Comparison of ENCODE assay signal across 17 cellular contexts in the genomic region with DNA sequence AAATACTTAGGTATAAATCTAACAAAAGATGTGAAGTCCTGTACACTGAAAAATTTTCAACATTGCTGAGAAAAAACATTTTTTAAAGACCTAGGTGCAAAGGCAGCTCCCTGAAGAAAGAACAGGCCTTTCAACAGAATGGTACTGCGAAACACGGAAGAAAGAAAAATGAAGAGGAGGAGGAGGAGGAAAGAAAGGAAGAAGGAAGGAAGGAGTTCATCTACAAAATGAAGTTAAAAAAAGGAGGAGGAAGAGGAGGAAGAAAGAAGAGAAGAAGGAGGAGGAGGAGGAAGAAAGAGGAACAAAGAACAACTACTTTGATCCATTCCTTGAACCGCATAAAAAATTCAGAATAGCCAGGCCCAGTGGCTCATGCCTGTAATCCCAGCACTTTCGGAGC.
DNase-seq lines count a peak whose midpoint lies in the region; ATAC-seq and TF ChIP-seq lines count a peak whose summit lies in the region.
"Had no signal": no experiment of that assay in that cellular context is flagged by ENCODE, and none has a peak within 500 bp of the region (broad histone marks: within the 10 kb centered on the region; RNA-seq: fewer than 3 reads in every experiment).

No MANE protein-coding gene starts in this region.

- H3K27ac Mint-ChIP-seq in activated naive CD8-positive, alpha-beta T cell, result peak overlapping the region; percentile 65
- no peak overlapping the region for H3K27ac Mint-ChIP-seq in activated naive CD8-positive, alpha-beta T cell treated with anti-CD3 and anti-CD28 coated beads, Interleukin-2, amount 50 U/mL, for 24 hours
- H3K27ac Mint-ChIP-seq in central memory CD8-positive, alpha-beta T cell (ENCODE audit: low read depth), result peak overlapping the region; percentile 18
- H3K27ac Mint-ChIP-seq: HFFc6 had no signal

- no peak overlapping the region for H3K4me3 ChIP-seq in HL-60 (replicated peaks; ENCODE audit: insufficient read depth, low read length)
- H3K4me3 ChIP-seq: SJSA1 had no signal

- DNase-seq in activated naive CD8-positive, alpha-beta T cell treated with anti-CD3 and anti-CD28 coated beads, Interleukin-2, amount 50 U/mL, for 24 hours, result no peak
- DNase-seq in HL-60 (ENCODE audit: low read depth in 1 of 2, low spot score in 1 of 2) (no peak), NOMO-1 treated with DMSO at 0.1 percent for 48 hours (lab: John Stamatoyannopoulos, UW; ENCODE audit: unreplicated experiment) (no peak), NCI-H82 (lab: John Stamatoyannopoulos, UW) (no peak), HCEC 1CT (no peak)
- DNase-seq in central memory CD8-positive, alpha-beta T cell (ENCODE audit: low spot score in 2 of 2), result no peak
- DNase-seq: HFFc6, KG1, MV-4-11, NCI-H1105 treated with DMSO at 0.1 percent for 48 hours, NCI-H2029 treated with DMSO at 0.1 percent for 48 hours, NCI-H226, NCI-H510A treated with DMSO at 0.1 percent for 48 hours, NCI-H748 treated with DMSO at 0.1 percent for 48 hours had no signal

- no peaks in the 10 kb centered on the region for H3K27me3 ChIP-seq in HL-60 (ENCODE audit: insufficient read depth, poor library complexity, severe bottlenecking)
- H3K27me3 ChIP-seq: SJSA1 had no signal

- H3K36me3 Mint-ChIP-seq in activated naive CD8-positive, alpha-beta T cell, result peaks cover 5% of the 10 kb centered on the region
- H3K36me3 Mint-ChIP-seq in activated naive CD8-positive, alpha-beta T cell treated with anti-CD3 and anti-CD28 coated beads, Interleukin-2, amount 50 U/mL, for 24 hours (ENCODE audit: low read depth), result peaks cover 13% of the 10 kb centered on the region
- peaks cover 19% of the 10 kb centered on the region for H3K36me3 Mint-ChIP-seq in central memory CD8-positive, alpha-beta T cell (ENCODE audit: insufficient read depth)

- no peak for ATAC-seq in activated naive CD8-positive, alpha-beta T cell treated with anti-CD3 and anti-CD28 coated beads, Interleukin-2, amount 50 U/mL, for 24 hours
- no peak for ATAC-seq in central memory CD8-positive, alpha-beta T cell (replicated peaks; ENCODE audit: extremely low read depth, poor library complexity, severe bottlenecking)
- ATAC-seq: Right ventricle myocardium inferior had no signal

- H3K4me1 Mint-ChIP-seq in activated naive CD8-positive, alpha-beta T cell (ENCODE audit: low read depth), result peaks cover 31% of the 10 kb centered on the region
- peaks cover 4% of the 10 kb centered on the region for H3K4me1 Mint-ChIP-seq in activated naive CD8-positive, alpha-beta T cell treated with anti-CD3 and anti-CD28 coated beads, Interleukin-2, amount 50 U/mL, for 24 hours
- peaks cover 33% of the 10 kb centered on the region for H3K4me1 Mint-ChIP-seq in central memory CD8-positive, alpha-beta T cell

- H3K9me3 Mint-ChIP-seq in activated naive CD8-positive, alpha-beta T cell (ENCODE audit: low read depth), result no peaks in the 10 kb centered on the region
- no peaks in the 10 kb centered on the region for H3K9me3 Mint-ChIP-seq in activated naive CD8-positive, alpha-beta T cell treated with anti-CD3 and anti-CD28 coated beads, Interleukin-2, amount 50 U/mL, for 24 hours
- no peaks in the 10 kb centered on the region for H3K9me3 Mint-ChIP-seq in central memory CD8-positive, alpha-beta T cell
- H3K9me3 Mint-ChIP-seq: HFFc6 had no signal

- no peaks in the 10 kb centered on the region for H3K27me3 Mint-ChIP-seq in activated naive CD8-positive, alpha-beta T cell
- H3K27me3 Mint-ChIP-seq in activated naive CD8-positive, alpha-beta T cell treated with anti-CD3 and anti-CD28 coated beads, Interleukin-2, amount 50 U/mL, for 24 hours, result no peaks in the 10 kb centered on the region
- H3K27me3 Mint-ChIP-seq in central memory CD8-positive, alpha-beta T cell, result no peaks in the 10 kb centered on the region

- peak overlapping the region; percentile 29; the same call in 1 of the 2 replicates for H3K27ac ChIP-seq in HL-60 (replicated peaks)
- H3K27ac ChIP-seq: SJSA1 had no signal

- H3K4me3 Mint-ChIP-seq in activated naive CD8-positive, alpha-beta T cell, result no peak overlapping the region
- no peak overlapping the region for H3K4me3 Mint-ChIP-seq in activated naive CD8-positive, alpha-beta T cell treated with anti-CD3 and anti-CD28 coated beads, Interleukin-2, amount 50 U/mL, for 24 hours
- H3K4me3 Mint-ChIP-seq in central memory CD8-positive, alpha-beta T cell, result no peak overlapping the region
- H3K4me3 Mint-ChIP-seq: HFFc6 had no signal

- no peak for TF ChIP-seq CTCF in HL-60 (IDR thresholded peaks at IDR 0.05; ENCODE audit: insufficient read depth, low read length)
